1 cellular context compared by ENCODE assay signal in genomic region chr4:56086073-56086521, GRCh38.
TF ChIP-seq lines count a peak whose summit lies in the region.

No MANE protein-coding gene starts in this region.

TF ChIP-seq in HEK293, 187 proteins besides CTCF, POLR2A, EP300 and RAD21 (continued from another document and continues in another):
- TF ChIP-seq, protein P1, sequence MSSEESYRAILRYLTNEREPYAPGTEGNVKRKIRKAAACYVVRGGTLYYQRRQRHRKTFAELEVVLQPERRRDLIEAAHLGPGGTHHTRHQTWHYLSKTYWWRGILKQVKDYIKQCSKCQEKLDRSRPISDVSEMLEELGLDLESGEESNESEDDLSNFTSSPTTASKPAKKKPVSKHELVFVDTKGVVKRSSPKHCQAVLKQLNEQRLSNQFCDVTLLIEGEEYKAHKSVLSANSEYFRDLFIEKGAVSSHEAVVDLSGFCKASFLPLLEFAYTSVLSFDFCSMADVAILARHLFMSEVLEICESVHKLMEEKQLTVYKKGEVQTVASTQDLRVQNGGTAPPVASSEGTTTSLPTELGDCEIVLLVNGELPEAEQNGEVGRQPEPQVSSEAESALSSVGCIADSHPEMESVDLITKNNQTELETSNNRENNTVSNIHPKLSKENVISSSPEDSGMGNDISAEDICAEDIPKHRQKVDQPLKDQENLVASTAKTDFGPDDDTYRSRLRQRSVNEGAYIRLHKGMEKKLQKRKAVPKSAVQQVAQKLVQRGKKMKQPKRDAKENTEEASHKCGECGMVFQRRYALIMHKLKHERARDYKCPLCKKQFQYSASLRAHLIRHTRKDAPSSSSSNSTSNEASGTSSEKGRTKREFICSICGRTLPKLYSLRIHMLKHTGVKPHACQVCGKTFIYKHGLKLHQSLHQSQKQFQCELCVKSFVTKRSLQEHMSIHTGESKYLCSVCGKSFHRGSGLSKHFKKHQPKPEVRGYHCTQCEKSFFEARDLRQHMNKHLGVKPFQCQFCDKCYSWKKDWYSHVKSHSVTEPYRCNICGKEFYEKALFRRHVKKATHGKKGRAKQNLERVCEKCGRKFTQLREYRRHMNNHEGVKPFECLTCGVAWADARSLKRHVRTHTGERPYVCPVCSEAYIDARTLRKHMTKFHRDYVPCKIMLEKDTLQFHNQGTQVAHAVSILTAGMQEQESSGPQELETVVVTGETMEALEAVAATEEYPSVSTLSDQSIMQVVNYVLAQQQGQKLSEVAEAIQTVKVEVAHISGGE (tag by site-specific recombination; conservative IDR thresholded peaks at IDR 0.05; ENCODE audit: low read depth): no peak
- TF ChIP-seq, protein P2, sequence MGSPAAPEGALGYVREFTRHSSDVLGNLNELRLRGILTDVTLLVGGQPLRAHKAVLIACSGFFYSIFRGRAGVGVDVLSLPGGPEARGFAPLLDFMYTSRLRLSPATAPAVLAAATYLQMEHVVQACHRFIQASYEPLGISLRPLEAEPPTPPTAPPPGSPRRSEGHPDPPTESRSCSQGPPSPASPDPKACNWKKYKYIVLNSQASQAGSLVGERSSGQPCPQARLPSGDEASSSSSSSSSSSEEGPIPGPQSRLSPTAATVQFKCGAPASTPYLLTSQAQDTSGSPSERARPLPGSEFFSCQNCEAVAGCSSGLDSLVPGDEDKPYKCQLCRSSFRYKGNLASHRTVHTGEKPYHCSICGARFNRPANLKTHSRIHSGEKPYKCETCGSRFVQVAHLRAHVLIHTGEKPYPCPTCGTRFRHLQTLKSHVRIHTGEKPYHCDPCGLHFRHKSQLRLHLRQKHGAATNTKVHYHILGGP (tag by site-specific recombination; IDR thresholded peaks at IDR 0.05): no peak
- no peak for TF ChIP-seq SP3 (tag by site-specific recombination; IDR thresholded peaks at IDR 0.05)
- TF ChIP-seq, protein P3, sequence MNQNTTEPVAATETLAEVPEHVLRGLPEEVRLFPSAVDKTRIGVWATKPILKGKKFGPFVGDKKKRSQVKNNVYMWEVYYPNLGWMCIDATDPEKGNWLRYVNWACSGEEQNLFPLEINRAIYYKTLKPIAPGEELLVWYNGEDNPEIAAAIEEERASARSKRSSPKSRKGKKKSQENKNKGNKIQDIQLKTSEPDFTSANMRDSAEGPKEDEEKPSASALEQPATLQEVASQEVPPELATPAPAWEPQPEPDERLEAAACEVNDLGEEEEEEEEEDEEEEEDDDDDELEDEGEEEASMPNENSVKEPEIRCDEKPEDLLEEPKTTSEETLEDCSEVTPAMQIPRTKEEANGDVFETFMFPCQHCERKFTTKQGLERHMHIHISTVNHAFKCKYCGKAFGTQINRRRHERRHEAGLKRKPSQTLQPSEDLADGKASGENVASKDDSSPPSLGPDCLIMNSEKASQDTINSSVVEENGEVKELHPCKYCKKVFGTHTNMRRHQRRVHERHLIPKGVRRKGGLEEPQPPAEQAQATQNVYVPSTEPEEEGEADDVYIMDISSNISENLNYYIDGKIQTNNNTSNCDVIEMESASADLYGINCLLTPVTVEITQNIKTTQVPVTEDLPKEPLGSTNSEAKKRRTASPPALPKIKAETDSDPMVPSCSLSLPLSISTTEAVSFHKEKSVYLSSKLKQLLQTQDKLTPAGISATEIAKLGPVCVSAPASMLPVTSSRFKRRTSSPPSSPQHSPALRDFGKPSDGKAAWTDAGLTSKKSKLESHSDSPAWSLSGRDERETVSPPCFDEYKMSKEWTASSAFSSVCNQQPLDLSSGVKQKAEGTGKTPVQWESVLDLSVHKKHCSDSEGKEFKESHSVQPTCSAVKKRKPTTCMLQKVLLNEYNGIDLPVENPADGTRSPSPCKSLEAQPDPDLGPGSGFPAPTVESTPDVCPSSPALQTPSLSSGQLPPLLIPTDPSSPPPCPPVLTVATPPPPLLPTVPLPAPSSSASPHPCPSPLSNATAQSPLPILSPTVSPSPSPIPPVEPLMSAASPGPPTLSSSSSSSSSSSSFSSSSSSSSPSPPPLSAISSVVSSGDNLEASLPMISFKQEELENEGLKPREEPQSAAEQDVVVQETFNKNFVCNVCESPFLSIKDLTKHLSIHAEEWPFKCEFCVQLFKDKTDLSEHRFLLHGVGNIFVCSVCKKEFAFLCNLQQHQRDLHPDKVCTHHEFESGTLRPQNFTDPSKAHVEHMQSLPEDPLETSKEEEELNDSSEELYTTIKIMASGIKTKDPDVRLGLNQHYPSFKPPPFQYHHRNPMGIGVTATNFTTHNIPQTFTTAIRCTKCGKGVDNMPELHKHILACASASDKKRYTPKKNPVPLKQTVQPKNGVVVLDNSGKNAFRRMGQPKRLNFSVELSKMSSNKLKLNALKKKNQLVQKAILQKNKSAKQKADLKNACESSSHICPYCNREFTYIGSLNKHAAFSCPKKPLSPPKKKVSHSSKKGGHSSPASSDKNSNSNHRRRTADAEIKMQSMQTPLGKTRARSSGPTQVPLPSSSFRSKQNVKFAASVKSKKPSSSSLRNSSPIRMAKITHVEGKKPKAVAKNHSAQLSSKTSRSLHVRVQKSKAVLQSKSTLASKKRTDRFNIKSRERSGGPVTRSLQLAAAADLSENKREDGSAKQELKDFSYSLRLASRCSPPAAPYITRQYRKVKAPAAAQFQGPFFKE (tag by site-specific recombination; IDR thresholded peaks at IDR 0.05; ENCODE audit: borderline replicate concordance): no peak
- TF ChIP-seq ZNF112 (tag by site-specific recombination; IDR thresholded peaks at IDR 0.05): no peak
- TF ChIP-seq ZNF37A (tag by site-specific recombination; IDR thresholded peaks at IDR 0.05): no peak
- TF ChIP-seq ZNF501 (tag by site-specific recombination; IDR thresholded peaks at IDR 0.05): no peak
- no peak for TF ChIP-seq ZNF670 (tag by site-specific recombination; IDR thresholded peaks at IDR 0.05; ENCODE audit: low read depth)
- no peak for TF ChIP-seq KLF8 (tag by site-specific recombination; IDR thresholded peaks at IDR 0.05)
- no peak for TF ChIP-seq MZF1 (tag by site-specific recombination; IDR thresholded peaks at IDR 0.05; ENCODE audit: borderline replicate concordance)
- TF ChIP-seq ZBTB7A (tag by site-specific recombination; IDR thresholded peaks at IDR 0.05; ENCODE audit: low read depth): no peak
- TF ChIP-seq ZNF335 (tag by site-specific recombination; conservative IDR thresholded peaks at IDR 0.05): no peak
- TF ChIP-seq SCRT2 (tag by site-specific recombination; IDR thresholded peaks at IDR 0.05): peak; percentile 55
- no peak for TF ChIP-seq MEIS1 (CRISPR knock-in tag; IDR thresholded peaks at IDR 0.05; ENCODE audit: borderline replicate concordance)
- TF ChIP-seq, protein P4, sequence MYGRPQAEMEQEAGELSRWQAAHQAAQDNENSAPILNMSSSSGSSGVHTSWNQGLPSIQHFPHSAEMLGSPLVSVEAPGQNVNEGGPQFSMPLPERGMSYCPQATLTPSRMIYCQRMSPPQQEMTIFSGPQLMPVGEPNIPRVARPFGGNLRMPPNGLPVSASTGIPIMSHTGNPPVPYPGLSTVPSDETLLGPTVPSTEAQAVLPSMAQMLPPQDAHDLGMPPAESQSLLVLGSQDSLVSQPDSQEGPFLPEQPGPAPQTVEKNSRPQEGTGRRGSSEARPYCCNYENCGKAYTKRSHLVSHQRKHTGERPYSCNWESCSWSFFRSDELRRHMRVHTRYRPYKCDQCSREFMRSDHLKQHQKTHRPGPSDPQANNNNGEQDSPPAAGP (tag by site-specific recombination; IDR thresholded peaks at IDR 0.05): peak; percentile 52; the same call in 1 of the 2 replicates
- TF ChIP-seq ZNF24 (tag by site-specific recombination; IDR thresholded peaks at IDR 0.05): peak; percentile 41; the same call in 1 of the 2 replicates
- TF ChIP-seq ZNF366 (tag by site-specific recombination; conservative IDR thresholded peaks at IDR 0.05): peak; percentile 57
- TF ChIP-seq TSHZ1 (tag by site-specific recombination; IDR thresholded peaks at IDR 0.05; ENCODE audit: borderline replicate concordance): no peak
- no peak for TF ChIP-seq ZNF394 (tag by site-specific recombination; IDR thresholded peaks at IDR 0.05; ENCODE audit: borderline replicate concordance)
- TF ChIP-seq ZNF704 (tag by site-specific recombination; IDR thresholded peaks at IDR 0.05): no peak
- TF ChIP-seq ZNF223 (tag by site-specific recombination; IDR thresholded peaks at IDR 0.05): no peak
- TF ChIP-seq ZSCAN16 (tag by site-specific recombination; IDR thresholded peaks at IDR 0.05): no peak
- no peak for TF ChIP-seq ZBTB21 (tag by site-specific recombination; IDR thresholded peaks at IDR 0.05)
- no peak for TF ChIP-seq ZNF549 (tag by site-specific recombination; IDR thresholded peaks at IDR 0.05)
- no peak for TF ChIP-seq ZNF544 (tag by site-specific recombination; IDR thresholded peaks at IDR 0.05)
- 0 out of 2 replicates have a peak, but pooled peaks have one; percentile 19 for TF ChIP-seq ZNF184 (tag by site-specific recombination; IDR thresholded peaks at IDR 0.05)
- no peak for TF ChIP-seq ZNF398 (tag by site-specific recombination; IDR thresholded peaks at IDR 0.05)
- TF ChIP-seq, protein P5, sequence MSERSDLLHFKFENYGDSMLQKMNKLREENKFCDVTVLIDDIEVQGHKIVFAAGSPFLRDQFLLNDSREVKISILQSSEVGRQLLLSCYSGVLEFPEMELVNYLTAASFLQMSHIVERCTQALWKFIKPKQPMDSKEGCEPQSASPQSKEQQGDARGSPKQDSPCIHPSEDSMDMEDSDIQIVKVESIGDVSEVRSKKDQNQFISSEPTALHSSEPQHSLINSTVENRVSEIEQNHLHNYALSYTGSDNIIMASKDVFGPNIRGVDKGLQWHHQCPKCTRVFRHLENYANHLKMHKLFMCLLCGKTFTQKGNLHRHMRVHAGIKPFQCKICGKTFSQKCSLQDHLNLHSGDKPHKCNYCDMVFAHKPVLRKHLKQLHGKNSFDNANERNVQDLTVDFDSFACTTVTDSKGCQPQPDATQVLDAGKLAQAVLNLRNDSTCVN (tag by site-specific recombination; optimal IDR thresholded peaks at IDR 0.05): no peak
- TF ChIP-seq ZNF341 (tag by site-specific recombination; IDR thresholded peaks at IDR 0.05; ENCODE audit: low read depth): no peak
- no peak for TF ChIP-seq KLF9 (tag by site-specific recombination; IDR thresholded peaks at IDR 0.05; ENCODE audit: low read depth)
- TF ChIP-seq ZNF558 (tag by site-specific recombination; IDR thresholded peaks at IDR 0.05): no peak
- no peak for TF ChIP-seq ZNF248 (tag by site-specific recombination; IDR thresholded peaks at IDR 0.05)
- no peak for TF ChIP-seq ZNF776 (tag by site-specific recombination; IDR thresholded peaks at IDR 0.05; ENCODE audit: borderline replicate concordance)
- peak; percentile 50; the same call in 1 of the 2 replicates for TF ChIP-seq ZNF629 (tag by site-specific recombination; IDR thresholded peaks at IDR 0.05)
- TF ChIP-seq ZNF404 (tag by site-specific recombination; IDR thresholded peaks at IDR 0.05): no peak
- TF ChIP-seq ZNF433 (tag by site-specific recombination; IDR thresholded peaks at IDR 0.05; ENCODE audit: low read depth): no peak
- TF ChIP-seq, protein P6, sequence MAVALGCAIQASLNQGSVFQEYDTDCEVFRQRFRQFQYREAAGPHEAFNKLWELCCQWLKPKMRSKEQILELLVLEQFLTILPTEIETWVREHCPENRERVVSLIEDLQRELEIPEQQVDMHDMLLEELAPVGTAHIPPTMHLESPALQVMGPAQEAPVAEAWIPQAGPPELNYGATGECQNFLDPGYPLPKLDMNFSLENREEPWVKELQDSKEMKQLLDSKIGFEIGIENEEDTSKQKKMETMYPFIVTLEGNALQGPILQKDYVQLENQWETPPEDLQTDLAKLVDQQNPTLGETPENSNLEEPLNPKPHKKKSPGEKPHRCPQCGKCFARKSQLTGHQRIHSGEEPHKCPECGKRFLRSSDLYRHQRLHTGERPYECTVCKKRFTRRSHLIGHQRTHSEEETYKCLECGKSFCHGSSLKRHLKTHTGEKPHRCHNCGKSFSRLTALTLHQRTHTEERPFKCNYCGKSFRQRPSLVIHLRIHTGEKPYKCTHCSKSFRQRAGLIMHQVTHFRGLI (tag by site-specific recombination; IDR thresholded peaks at IDR 0.05): peak; percentile 73; the same call in 1 of the 2 replicates
- TF ChIP-seq SCRT1 (tag by site-specific recombination; IDR thresholded peaks at IDR 0.05; ENCODE audit: borderline replicate concordance): 0 out of 2 replicates have a peak, but pooled peaks have one; percentile 22
- TF ChIP-seq GLI2 (tag by site-specific recombination; IDR thresholded peaks at IDR 0.05; ENCODE audit: borderline replicate concordance, low read depth): no peak
- TF ChIP-seq KLF10 (tag by site-specific recombination; IDR thresholded peaks at IDR 0.05): no peak
